Comparison of ENCODE assay signal across 8 cellular contexts in the genomic region with DNA sequence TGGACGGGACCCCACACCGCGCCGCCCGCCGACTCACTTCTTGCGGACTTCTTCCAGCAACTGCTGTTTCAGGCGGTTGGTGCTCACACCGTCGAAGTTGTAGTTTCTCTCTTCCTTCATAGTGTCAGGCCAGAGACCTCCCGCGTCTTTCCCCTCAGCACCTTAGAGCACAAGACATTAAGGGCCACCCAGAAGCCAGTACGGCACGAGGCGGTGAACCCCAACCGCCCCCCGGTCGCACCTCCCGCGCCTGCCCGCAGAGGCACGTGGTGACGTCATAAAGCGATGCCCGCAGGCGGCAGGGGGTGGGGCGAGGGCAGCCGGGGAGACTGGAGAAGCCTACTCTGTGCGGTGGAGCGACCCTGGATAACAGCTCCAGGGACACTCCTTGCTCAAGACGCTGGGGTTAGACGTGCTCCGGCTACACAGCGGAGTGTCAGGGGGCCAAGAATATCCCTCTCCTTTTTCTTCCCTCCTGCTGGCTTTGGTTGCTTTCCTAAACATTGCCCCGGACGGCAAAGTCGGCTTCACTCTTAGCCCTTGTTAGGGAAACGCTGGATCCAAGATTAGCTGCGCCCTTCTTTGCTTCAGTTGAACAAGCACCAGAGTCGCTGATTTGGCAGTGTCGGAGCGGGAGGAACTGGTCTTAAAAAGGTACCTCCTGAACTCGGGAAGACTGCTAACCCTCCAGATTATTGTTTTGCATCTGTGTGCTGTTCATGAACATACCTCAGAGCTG. TPM values are rescaled to one million over a fixed set of nuclear protein-coding genes. Genes with fewer than 3 reads are reported as not detected.
DNase-seq lines count a peak whose midpoint lies in the region; ATAC-seq, FAIRE-seq and TF ChIP-seq lines count a peak whose summit lies in the region.

A gene (minus strand): TSS at position 215 of the 739 bp plus-strand sequence. CDS start 95 bp downstream, at position 120.

- no peaks in the 10 kb centered on the region for H3K9me3 Mint-ChIP-seq in T-helper 1 cell treated with Interleukin-12 subunit alpha and Interleukin-12 subunit beta and Interleukin-4 antibody, amounts not matched to agents 30 μg/mL and 1 μg/mL, for 36 hours
- H3K9me3 Mint-ChIP-seq in type B pancreatic cell: peaks cover 5% of the 10 kb centered on the region

- peak within 1 kb of the TSS in 3 of 5 donors; percentile 19 to 72 (median 44) for H3K27ac ChIP-seq in adrenal gland
- H3K27ac ChIP-seq in heart right ventricle: peak within 1 kb of the TSS in 5 of 10 donors; percentile 32 to 63 (median 52)

- H3K27ac Mint-ChIP-seq in T-helper 1 cell treated with Interleukin-12 subunit alpha and Interleukin-12 subunit beta and Interleukin-4 antibody, amounts not matched to agents 30 μg/mL and 1 μg/mL, for 36 hours: peak within 1 kb of the TSS; percentile 61
- peak within 1 kb of the TSS; percentile 87 for H3K27ac Mint-ChIP-seq in type B pancreatic cell

- H3K36me3 Mint-ChIP-seq in T-helper 1 cell treated with Interleukin-12 subunit alpha and Interleukin-12 subunit beta and Interleukin-4 antibody, amounts not matched to agents 30 μg/mL and 1 μg/mL, for 36 hours (ENCODE audit: low read depth): peaks cover 3% of the 10 kb centered on the region
- peaks cover 21% of the 10 kb centered on the region for H3K36me3 Mint-ChIP-seq in type B pancreatic cell

- no peak for TF ChIP-seq CTCF in adrenal gland (IDR thresholded peaks at IDR 0.05)
- TF ChIP-seq CTCF in heart right ventricle (IDR thresholded peaks at IDR 0.05): no peak
- TF ChIP-seq CTCF in type B pancreatic cell (conservative IDR thresholded peaks at IDR 0.05): no peak

- H3K4me3 Mint-ChIP-seq in T-helper 1 cell treated with Interleukin-12 subunit alpha and Interleukin-12 subunit beta and Interleukin-4 antibody, amounts not matched to agents 30 μg/mL and 1 μg/mL, for 36 hours: peak within 1 kb of the TSS; percentile 85
- H3K4me3 Mint-ChIP-seq in type B pancreatic cell: peak within 1 kb of the TSS; percentile 94

- FAIRE-seq in HTR-8/SVneo (lab: Jason Lieb, UNC): peak; percentile 62

- H3K36me3 ChIP-seq in adrenal gland (replicated peaks in 1 of 2): no peaks in the 10 kb centered on the region
- H3K36me3 ChIP-seq in heart right ventricle: peaks cover 0 to 21% (median 1%) of the 10 kb centered on the region in 9 donors

- H3K4me3 ChIP-seq in adrenal gland (peak within 1 kb of the TSS; percentile 5 to 73 (median 53)), heart right ventricle (peak within 1 kb of the TSS; percentile 26 to 73 (median 65))

- TF ChIP-seq POLR2A in adrenal gland (IDR thresholded peaks at IDR 0.05): peak; percentile 9 to 62

- peak; percentile 79 to 98 (median 92) for ATAC-seq in heart right ventricle

- intact Hi-C loops in adrenal gland (cut with DNase I): loop anchor here in 1 of 2 donors (10.0 kb wide), 1 partner anchor 47 kb away; a partner anchor contains a TSS
- intact Hi-C loops in heart right ventricle (cut with DNase I): loop anchor here in 1 of 10 donors (10.0 kb wide), 1 partner anchor 97 kb away; no protein-coding TSS in a partner anchor

- 1 to 6% (median 1%) methylated on average over 13 to 43 of the region's 43 CpGs for WGBS in adrenal gland, 4 donors
- 0 to 1% methylated on average over 43 of the region's 43 CpGs for WGBS in heart right ventricle, 2 donors

- H3K27me3 ChIP-seq in adrenal gland (no peaks in the 10 kb centered on the region), heart right ventricle (peaks cover 0 to 5% (median 0%) of the 10 kb centered on the region in 7 donors)

- H3K9me3 ChIP-seq in adrenal gland (replicated peaks in 1 of 3) (no peaks in the 10 kb centered on the region), heart right ventricle (no peaks in the 10 kb centered on the region)

- H3K4me1 Mint-ChIP-seq in T-helper 1 cell treated with Interleukin-12 subunit alpha and Interleukin-12 subunit beta and Interleukin-4 antibody, amounts not matched to agents 30 μg/mL and 1 μg/mL, for 36 hours (ENCODE audit: low read depth): peaks cover 14% of the 10 kb centered on the region
- peaks cover 15% of the 10 kb centered on the region for H3K4me1 Mint-ChIP-seq in type B pancreatic cell (ENCODE audit: unreplicated experiment)

- peaks cover 42% of the 10 kb centered on the region for H3K27me3 Mint-ChIP-seq in T-helper 1 cell treated with Interleukin-12 subunit alpha and Interleukin-12 subunit beta and Interleukin-4 antibody, amounts not matched to agents 30 μg/mL and 1 μg/mL, for 36 hours (ENCODE audit: low read depth)
- no peaks in the 10 kb centered on the region for H3K27me3 Mint-ChIP-seq in type B pancreatic cell

- H3K4me1 ChIP-seq in adrenal gland (replicated peaks in 1 of 2) (peaks cover 4 to 12% of the 10 kb centered on the region in 2 donors), heart right ventricle (peaks cover 2 to 18% (median 9%) of the 10 kb centered on the region in 9 donors)

- DNase-seq in NCI-H2196 (lab: John Stamatoyannopoulos, UW; ENCODE audit: unreplicated experiment): peak; percentile 0
- no peak for DNase-seq in NCI-H2196 treated with DMSO at 0.1 percent for 48 hours (lab: John Stamatoyannopoulos, UW; ENCODE audit: unreplicated experiment)
- DNase-seq in HTR-8/SVneo (ENCODE audit: insufficient read length, low spot score): peak; percentile 52
- peak; percentile 68 to 82 (median 77) for DNase-seq in adrenal gland
- DNase-seq in heart right ventricle: peak; percentile 58 to 67
- peak; percentile 49 for DNase-seq in pons (ENCODE audit: low spot score)
- peak; percentile 78 for DNase-seq in type B pancreatic cell (ENCODE audit: extremely low spot score, unreplicated experiment)

RNA-seq across cellular contexts. Expression of the gene that starts here (rescaled TPM):
- total RNA-seq in adrenal gland (1 to 10 TPM in 6 of 8 donors, under 1 TPM in 2; 0.18 to 3.7 (median 1.7) TPM), heart right ventricle (1 to 10 TPM in 6 of 10 donors, under 1 TPM in 4; 0.15 to 5.4 (median 2.2) TPM), type B pancreatic cell (ENCODE audit: low replicate concordance) (2.0 and 3.2 TPM in 2 replicates)
- polyA plus RNA-seq in adrenal gland (1 to 10 TPM in 1 of 3 donors, under 1 TPM in 2; 0.37 to 2.5 (median 0.40) TPM), heart right ventricle (under 1 TPM; 0.22 to 0.35 TPM)
